Comparison of ENCODE assay signal across 8 cellular contexts in genomic region chr9:74379718-74380117, GRCh38.
DNase-seq lines count a peak whose midpoint lies in the region; ATAC-seq and TF ChIP-seq lines count a peak whose summit lies in the region.

No MANE protein-coding gene starts in this region.

- H3K36me3 ChIP-seq in colonic mucosa = no peaks in the 10 kb centered on the region

- DNase-seq in SIG-M5 treated with dmso at 0.1 percent for 504 hours (lab: John Stamatoyannopoulos, UW; ENCODE audit: unreplicated experiment) = peak; percentile 4
- no peak for DNase-seq in SIG-M5 (lab: John Stamatoyannopoulos, UW)
- peak; percentile 10 for DNase-seq in NCI-H510A treated with DMSO at 0.1 percent for 48 hours (lab: John Stamatoyannopoulos, UW)
- peak in 2 of 10 donors; percentile 3 to 19 for DNase-seq in dorsolateral prefrontal cortex
- DNase-seq in putamen (ENCODE audit: low spot score) = peak; percentile 1
- no peak for DNase-seq in NCI-H446 treated with DMSO at 0.1 percent for 48 hours (lab: John Stamatoyannopoulos, UW)
- no peak for DNase-seq in colonic mucosa

- no peaks in the 10 kb centered on the region for H3K27me3 ChIP-seq in dorsolateral prefrontal cortex
- H3K27me3 ChIP-seq in colonic mucosa = no peaks in the 10 kb centered on the region

- no peak overlapping the region for H3K9ac ChIP-seq in colonic mucosa (ENCODE audit: low read depth in 2 of 2, low read length in 2 of 2)

- no peak overlapping the region for H3K4me3 ChIP-seq in dorsolateral prefrontal cortex
- no peak overlapping the region for H3K4me3 ChIP-seq in colonic mucosa

- TF ChIP-seq CTCF in dorsolateral prefrontal cortex (IDR thresholded peaks at IDR 0.05 in 54 of 56, conservative IDR thresholded peaks at IDR 0.05 in 2 of 56; ENCODE audit: low read depth in 1 of 56, partially characterized antibody in 56 of 56) (peak in 45 of 56 donors; percentile 11 to 48 (median 31)), colonic mucosa (IDR thresholded peaks at IDR 0.05) (no peak)

- intact Hi-C loops in dorsolateral prefrontal cortex (cut with DNase I) (no loop called here), colonic mucosa (cut with DNase I) (no loop called here)

- no peaks in the 10 kb centered on the region for H3K4me1 ChIP-seq in colonic mucosa

- H3K27ac ChIP-seq in dorsolateral prefrontal cortex (no peak overlapping the region), colonic mucosa (no peak overlapping the region)

- ATAC-seq in HG02798 (IDR thresholded peaks at IDR 0.05; ENCODE audit: poor library complexity, unreplicated experiment) = peak; percentile 74

- H3K9me3 ChIP-seq in colonic mucosa = no peaks in the 10 kb centered on the region

Comparison
In these comparisons a context has a peak if more than half of its experiments do, and no peak if none do; other contexts are left out.
1. DNase-seq: peak in SIG-M5 treated with dmso at 0.1 percent for 504 hours (single experiment), NCI-H510A treated with DMSO at 0.1 percent for 48 hours (single experiment) and putamen (single experiment); none in SIG-M5 (single experiment), NCI-H446 treated with DMSO at 0.1 percent for 48 hours (single experiment) and colonic mucosa (single experiment).